Comparison of ENCODE assay signal across 1 cellular context in the genomic region with DNA sequence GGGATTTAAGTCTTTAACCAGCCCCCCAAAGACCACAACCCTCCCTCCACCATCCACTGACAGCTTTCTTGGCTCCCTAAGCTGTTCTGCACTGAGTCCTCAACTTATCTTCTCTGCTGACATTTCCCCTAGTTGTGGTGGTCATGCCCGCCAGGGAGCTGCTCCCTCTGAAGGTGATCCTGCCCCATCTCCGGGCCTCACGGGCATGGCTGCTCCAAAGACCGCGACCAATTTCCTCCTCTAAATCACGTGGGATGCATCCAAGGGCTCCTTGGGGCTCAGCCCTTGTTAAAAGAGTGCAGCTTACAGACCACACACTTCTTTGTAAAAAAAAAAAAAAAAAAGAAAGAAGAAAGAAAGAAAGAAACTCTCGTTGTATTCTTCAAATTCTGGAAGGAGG.
TF ChIP-seq lines count a peak whose summit lies in the region.

No MANE protein-coding gene starts in this region.

TF ChIP-seq in K562, 482 proteins besides CTCF, POLR2A, EP300 and RAD21 (continued from another document):
- TF ChIP-seq, protein P1, sequence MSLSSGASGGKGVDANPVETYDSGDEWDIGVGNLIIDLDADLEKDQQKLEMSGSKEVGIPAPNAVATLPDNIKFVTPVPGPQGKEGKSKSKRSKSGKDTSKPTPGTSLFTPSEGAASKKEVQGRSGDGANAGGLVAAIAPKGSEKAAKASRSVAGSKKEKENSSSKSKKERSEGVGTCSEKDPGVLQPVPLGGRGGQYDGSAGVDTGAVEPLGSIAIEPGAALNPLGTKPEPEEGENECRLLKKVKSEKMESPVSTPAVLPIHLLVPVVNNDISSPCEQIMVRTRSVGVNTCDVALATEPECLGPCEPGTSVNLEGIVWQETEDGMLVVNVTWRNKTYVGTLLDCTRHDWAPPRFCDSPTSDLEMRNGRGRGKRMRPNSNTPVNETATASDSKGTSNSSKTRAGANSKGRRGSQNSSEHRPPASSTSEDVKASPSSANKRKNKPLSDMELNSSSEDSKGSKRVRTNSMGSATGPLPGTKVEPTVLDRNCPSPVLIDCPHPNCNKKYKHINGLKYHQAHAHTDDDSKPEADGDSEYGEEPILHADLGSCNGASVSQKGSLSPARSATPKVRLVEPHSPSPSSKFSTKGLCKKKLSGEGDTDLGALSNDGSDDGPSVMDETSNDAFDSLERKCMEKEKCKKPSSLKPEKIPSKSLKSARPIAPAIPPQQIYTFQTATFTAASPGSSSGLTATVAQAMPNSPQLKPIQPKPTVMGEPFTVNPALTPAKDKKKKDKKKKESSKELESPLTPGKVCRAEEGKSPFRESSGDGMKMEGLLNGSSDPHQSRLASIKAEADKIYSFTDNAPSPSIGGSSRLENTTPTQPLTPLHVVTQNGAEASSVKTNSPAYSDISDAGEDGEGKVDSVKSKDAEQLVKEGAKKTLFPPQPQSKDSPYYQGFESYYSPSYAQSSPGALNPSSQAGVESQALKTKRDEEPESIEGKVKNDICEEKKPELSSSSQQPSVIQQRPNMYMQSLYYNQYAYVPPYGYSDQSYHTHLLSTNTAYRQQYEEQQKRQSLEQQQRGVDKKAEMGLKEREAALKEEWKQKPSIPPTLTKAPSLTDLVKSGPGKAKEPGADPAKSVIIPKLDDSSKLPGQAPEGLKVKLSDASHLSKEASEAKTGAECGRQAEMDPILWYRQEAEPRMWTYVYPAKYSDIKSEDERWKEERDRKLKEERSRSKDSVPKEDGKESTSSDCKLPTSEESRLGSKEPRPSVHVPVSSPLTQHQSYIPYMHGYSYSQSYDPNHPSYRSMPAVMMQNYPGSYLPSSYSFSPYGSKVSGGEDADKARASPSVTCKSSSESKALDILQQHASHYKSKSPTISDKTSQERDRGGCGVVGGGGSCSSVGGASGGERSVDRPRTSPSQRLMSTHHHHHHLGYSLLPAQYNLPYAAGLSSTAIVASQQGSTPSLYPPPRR (CRISPR knock-in tag; IDR thresholded peaks at IDR 0.05; ENCODE audit: borderline replicate concordance), result no peak
- TF ChIP-seq FUS (optimal IDR thresholded peaks at IDR 0.05; ENCODE audit: low read depth, low read length), result no peak
- TF ChIP-seq, protein P2, sequence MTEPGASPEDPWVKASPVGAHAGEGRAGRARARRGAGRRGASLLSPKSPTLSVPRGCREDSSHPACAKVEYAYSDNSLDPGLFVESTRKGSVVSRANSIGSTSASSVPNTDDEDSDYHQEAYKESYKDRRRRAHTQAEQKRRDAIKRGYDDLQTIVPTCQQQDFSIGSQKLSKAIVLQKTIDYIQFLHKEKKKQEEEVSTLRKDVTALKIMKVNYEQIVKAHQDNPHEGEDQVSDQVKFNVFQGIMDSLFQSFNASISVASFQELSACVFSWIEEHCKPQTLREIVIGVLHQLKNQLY (CRISPR knock-in tag; conservative IDR thresholded peaks at IDR 0.05), result no peak
- TF ChIP-seq KAT2B (IDR thresholded peaks at IDR 0.05; ENCODE audit: low read depth, low read length), result no peak
- no peak for TF ChIP-seq ZNF431 (CRISPR knock-in tag; IDR thresholded peaks at IDR 0.05)
- no peak for TF ChIP-seq ZNF184 (CRISPR knock-in tag; IDR thresholded peaks at IDR 0.05)
- TF ChIP-seq, protein P3, sequence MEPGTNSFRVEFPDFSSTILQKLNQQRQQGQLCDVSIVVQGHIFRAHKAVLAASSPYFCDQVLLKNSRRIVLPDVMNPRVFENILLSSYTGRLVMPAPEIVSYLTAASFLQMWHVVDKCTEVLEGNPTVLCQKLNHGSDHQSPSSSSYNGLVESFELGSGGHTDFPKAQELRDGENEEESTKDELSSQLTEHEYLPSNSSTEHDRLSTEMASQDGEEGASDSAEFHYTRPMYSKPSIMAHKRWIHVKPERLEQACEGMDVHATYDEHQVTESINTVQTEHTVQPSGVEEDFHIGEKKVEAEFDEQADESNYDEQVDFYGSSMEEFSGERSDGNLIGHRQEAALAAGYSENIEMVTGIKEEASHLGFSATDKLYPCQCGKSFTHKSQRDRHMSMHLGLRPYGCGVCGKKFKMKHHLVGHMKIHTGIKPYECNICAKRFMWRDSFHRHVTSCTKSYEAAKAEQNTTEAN (CRISPR knock-in tag; IDR thresholded peaks at IDR 0.05), result no peak
- TF ChIP-seq ZC3H4 (CRISPR knock-in tag; IDR thresholded peaks at IDR 0.05; ENCODE audit: borderline replicate concordance), result no peak
- TF ChIP-seq, protein P4, sequence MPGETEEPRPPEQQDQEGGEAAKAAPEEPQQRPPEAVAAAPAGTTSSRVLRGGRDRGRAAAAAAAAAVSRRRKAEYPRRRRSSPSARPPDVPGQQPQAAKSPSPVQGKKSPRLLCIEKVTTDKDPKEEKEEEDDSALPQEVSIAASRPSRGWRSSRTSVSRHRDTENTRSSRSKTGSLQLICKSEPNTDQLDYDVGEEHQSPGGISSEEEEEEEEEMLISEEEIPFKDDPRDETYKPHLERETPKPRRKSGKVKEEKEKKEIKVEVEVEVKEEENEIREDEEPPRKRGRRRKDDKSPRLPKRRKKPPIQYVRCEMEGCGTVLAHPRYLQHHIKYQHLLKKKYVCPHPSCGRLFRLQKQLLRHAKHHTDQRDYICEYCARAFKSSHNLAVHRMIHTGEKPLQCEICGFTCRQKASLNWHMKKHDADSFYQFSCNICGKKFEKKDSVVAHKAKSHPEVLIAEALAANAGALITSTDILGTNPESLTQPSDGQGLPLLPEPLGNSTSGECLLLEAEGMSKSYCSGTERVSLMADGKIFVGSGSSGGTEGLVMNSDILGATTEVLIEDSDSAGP (CRISPR knock-in tag; IDR thresholded peaks at IDR 0.05), result no peak
- no peak for TF ChIP-seq NRF1 (conservative IDR thresholded peaks at IDR 0.05 in 1 of 2, IDR thresholded peaks at IDR 0.05 in 1 of 2)
